Comparison of ENCODE assay signal across 10 cellular contexts in the genomic region with DNA sequence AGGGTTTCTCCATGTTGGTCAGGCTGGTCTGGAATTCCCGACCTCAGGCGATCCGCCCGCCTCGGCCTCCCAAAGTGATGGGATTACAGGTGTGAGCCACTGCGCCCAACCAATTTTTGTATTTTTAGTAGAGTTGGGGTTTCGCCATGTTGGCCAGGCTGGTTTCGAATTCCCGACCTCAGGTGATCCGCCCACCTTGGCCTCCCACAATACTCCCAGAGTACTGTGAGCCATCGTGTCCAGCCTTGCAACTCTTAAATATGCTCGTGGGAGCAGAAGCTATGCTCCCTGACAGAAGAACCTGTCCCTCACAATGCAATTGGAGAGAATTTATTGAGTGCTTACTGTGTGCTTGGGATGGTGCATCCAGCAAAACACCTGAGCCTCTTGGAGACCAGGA. TPM values are rescaled to one million over a fixed set of nuclear protein-coding genes. Genes with fewer than 3 reads are reported as not detected.
A peak's percentile ranks its signal among the peaks of the same experiment; 100 is the strongest.
DNase-seq lines count a peak whose midpoint lies in the region; ATAC-seq, FAIRE-seq and TF ChIP-seq lines count a peak whose summit lies in the region.
"Not testable (repeated sequence)": the region's sequence is repeated elsewhere in the genome, so short reads cannot be mapped to it uniquely, and the experiment has no call there.
"Had no signal": no experiment of that assay in that cellular context is flagged by ENCODE, and none has a peak within 500 bp of the region (broad histone marks: within the 10 kb centered on the region; RNA-seq: fewer than 3 reads in every experiment).

No MANE protein-coding gene starts in this region.

- H3K36me3 Mint-ChIP-seq in GM23338 (ENCODE audit: low read depth); nephron (ENCODE audit: low read depth); progenitor cell of endocrine pancreas (ENCODE audit: insufficient read depth): not testable (repeated sequence)

- H4K5ac ChIP-seq in H1 (ENCODE audit: insufficient read length, low read depth, low read length) = not testable (repeated sequence)

- H4K8ac ChIP-seq in H1 (ENCODE audit: extremely low read depth, insufficient read depth, low read length) = not testable (repeated sequence)

- not testable (repeated sequence) for H3K4me3 ChIP-seq in GM23338; HEK293 (ENCODE audit: low read depth, low read length); Panc1 (ENCODE audit: low read depth in 2 of 2, low read length in 2 of 2); H1 (ENCODE audit: extremely low read depth in 1 of 4, insufficient read depth in 2 of 4, low read depth in 3 of 4, low read length in 4 of 4); testis

- TF ChIP-seq POLR2A in H1 (IDR thresholded peaks at IDR 0.05; ENCODE audit: control extremely low read depth in 1 of 2, low read depth in 2 of 2, low read length in 2 of 2); testis (IDR thresholded peaks at IDR 0.05): not testable (repeated sequence)

- not testable (repeated sequence) for H4K91ac ChIP-seq in H1 (replicated peaks; ENCODE audit: insufficient read length, low read length)

- BruUV-seq in Panc1 (replicated peaks; lab: Mats Ljungman, UMichigan) = not testable (repeated sequence)

- intact Hi-C loops in Panc1 (cut with micrococcal nuclease; ENCODE audit: unreplicated experiment); testis (cut with DNase I; ENCODE audit: low total_unique reads): not testable (repeated sequence)

- H3K4me1 ChIP-seq in GM23338 (ENCODE audit: insufficient read depth) (peaks cover 21% of the 10 kb centered on the region), HEK293 (ENCODE audit: control insufficient read depth, insufficient read depth, low read length) (peaks cover 14% of the 10 kb centered on the region), Panc1 (ENCODE audit: control insufficient read depth, insufficient read depth, low read length) (peaks cover 55% of the 10 kb centered on the region), H1 (replicated peaks in 1 of 4; ENCODE audit: control insufficient read depth in 3 of 4, insufficient read depth in 4 of 4, low read length in 3 of 4) (peaks cover 15 to 28% (median 24%) of the 10 kb centered on the region in 4 experiments), testis (peaks cover 31% of the 10 kb centered on the region)

- peak overlapping the region; percentile 40; the same call in 1 of the 2 replicates for H2BK12ac ChIP-seq in H1 (ENCODE audit: low read depth, low read length)

- not testable (repeated sequence) for H4K20me1 ChIP-seq in GM23338 (replicated peaks; ENCODE audit: insufficient read depth); H1 (replicated peaks in 1 of 2; ENCODE audit: control insufficient read depth in 1 of 2, insufficient read depth in 2 of 2, low read length in 2 of 2)

- H3F3A ChIP-seq in GM23338 (replicated peaks; ENCODE audit: low read depth) = peaks cover 10% of the 10 kb centered on the region

- not testable (repeated sequence) for H3K79me2 ChIP-seq in GM23338 (replicated peaks; ENCODE audit: insufficient read depth); H1 (ENCODE audit: control insufficient read depth in 1 of 2, insufficient read depth in 2 of 2, low read length in 2 of 2)

- H3K27me3 Mint-ChIP-seq in GM23338 (ENCODE audit: insufficient read depth, low read depth, poor library complexity) = peaks cover 18% of the 10 kb centered on the region
- H3K27me3 Mint-ChIP-seq in nephron (ENCODE audit: low read depth); progenitor cell of endocrine pancreas: not testable (repeated sequence)

- H3K9me2 ChIP-seq in GM23338 (ENCODE audit: insufficient read depth) = not testable (repeated sequence)

- H3K4ac ChIP-seq in H1 (replicated peaks; ENCODE audit: insufficient read length, low read depth, low read length) = not testable (repeated sequence)

- H3K79me1 ChIP-seq in H1 (ENCODE audit: low read depth, low read length) = not testable (repeated sequence)

- DNase-seq in GM23338 (ENCODE audit: low spot score); Panc1 (ENCODE audit: low read depth, low spot score); H1 (ENCODE audit: low read depth in 1 of 2, low spot score in 2 of 2); progenitor cell of endocrine pancreas (ENCODE audit: low spot score, unreplicated experiment): not testable (repeated sequence)
- peak; percentile 17 for DNase-seq in activated CD8-positive, alpha-beta memory T cell treated with anti-CD3 and anti-CD28 coated beads for 24 hours
- DNase-seq in testis = peak; percentile 9

- not testable (repeated sequence) for H3K36me3 ChIP-seq in GM23338 (ENCODE audit: insufficient read depth); HEK293 (ENCODE audit: control insufficient read depth in 2 of 2, insufficient read depth in 1 of 2, low read length in 2 of 2); Panc1 (ENCODE audit: control insufficient read depth, insufficient read depth, low read length); H1 (ENCODE audit: control insufficient read depth in 2 of 4, insufficient read depth in 4 of 4, low read length in 3 of 4); testis (ENCODE audit: low read depth, missing control alignments)

- POLR2A ChIA-PET in HEK293 (lab: Yijun Ruan, JAX) (interaction anchor here (0.9 kb wide), 1 partner anchor 68 kb away, joined by 7 read pairs; no protein-coding TSS in a partner anchor), Panc1 (lab: Charles Lee) (interaction anchor here (0.6 kb wide), 1 partner anchor 73 kb away, joined by 4 read pairs; no protein-coding TSS in a partner anchor), H1 (lab: Charles Lee; ENCODE audit: partially characterized antibody) (interaction anchor here (0.6 to 8.5 kb wide), 5 partner anchors 10 to 76 kb away, joined by 3 to 261 read pairs (median 3); partner anchors contain the start of gene VCL)

- peak overlapping the region; percentile 60; the same call in 1 of the 2 replicates for H2BK5ac ChIP-seq in H1 (ENCODE audit: low read depth, low read length)

- in situ Hi-C loops in Panc1 (cut with HindIII; ENCODE audit: low pct_unique_long_range_greater_than_20kb, low sequenced_read_pairs) = loop anchor here (10.0 kb wide), 1 partner anchor 51 kb away; no protein-coding TSS in a partner anchor

- not testable (repeated sequence) for H3K4me2 ChIP-seq in GM23338; H1 (ENCODE audit: insufficient read depth in 1 of 2, low read depth in 2 of 2, low read length in 2 of 2)

- peak overlapping the region; percentile 75; the same call in 1 of the 2 replicates for H2BK15ac ChIP-seq in H1 (ENCODE audit: low read length)

- not testable (repeated sequence) for H3K9me3 Mint-ChIP-seq in GM23338; nephron; progenitor cell of endocrine pancreas (ENCODE audit: low read depth)

- peak overlapping the region; percentile 3 for H2BK120ac ChIP-seq in H1 (replicated peaks; ENCODE audit: low read depth, low read length)

- H3K56ac ChIP-seq in H1 (replicated peaks; ENCODE audit: insufficient read length, low read depth, low read length) = not testable (repeated sequence)

- TF ChIP-seq CTCF in GM23338 (conservative IDR thresholded peaks at IDR 0.05; ENCODE audit: low read depth in 2 of 2); HEK293 (tag by site-specific recombination; IDR thresholded peaks at IDR 0.05); Panc1 (IDR thresholded peaks at IDR 0.05); H1 (IDR thresholded peaks at IDR 0.05; ENCODE audit: control extremely low read depth in 1 of 3, insufficient read depth in 1 of 3, low read depth in 1 of 3, low read length in 3 of 3); nephron (IDR thresholded peaks at IDR 0.05; ENCODE audit: unreplicated experiment in 3 of 3); progenitor cell of endocrine pancreas (IDR thresholded peaks at IDR 0.05; ENCODE audit: unreplicated experiment); testis (IDR thresholded peaks at IDR 0.05): not testable (repeated sequence)

- not testable (repeated sequence) for FAIRE-seq in H1 (lab: Jason Lieb, UNC)

- H2AK5ac ChIP-seq in H1 (ENCODE audit: low read depth, low read length) = not testable (repeated sequence)

- H3K4me3 Mint-ChIP-seq in GM23338; nephron; progenitor cell of endocrine pancreas (ENCODE audit: low read depth): not testable (repeated sequence)

- not testable (repeated sequence) for H3K23me2 ChIP-seq in H1 (ENCODE audit: low read depth, low read length)

- not testable (repeated sequence) for H3K27ac ChIP-seq in GM23338 (ENCODE audit: low read depth); HEK293 (ENCODE audit: extremely low read depth, low read depth, low read length); H1 (ENCODE audit: low read depth, low read length); testis
- H3K27ac ChIP-seq in Panc1 (ENCODE audit: low read length) = peak overlapping the region; percentile 99

- H3K4me1 Mint-ChIP-seq in GM23338 = peaks cover 44% of the 10 kb centered on the region
- peaks cover 30% of the 10 kb centered on the region for H3K4me1 Mint-ChIP-seq in nephron
- not testable (repeated sequence) for H3K4me1 Mint-ChIP-seq in progenitor cell of endocrine pancreas (ENCODE audit: low read depth)

- not testable (repeated sequence) for H3K27me3 ChIP-seq in GM23338 (ENCODE audit: insufficient read depth); Panc1 (ENCODE audit: control insufficient read depth, insufficient read depth, low read length); H1 (replicated peaks in 1 of 4; ENCODE audit: control insufficient read depth in 3 of 4, extremely low read depth in 1 of 4, insufficient read depth in 3 of 4, low read length in 3 of 4); testis

- WGBS in H1 (ENCODE audit: extremely low coverage in 1 of 2, insufficient coverage in 1 of 2, insufficient read length in 1 of 2, insufficient replicate concordance in 2 of 2, low coverage in 1 of 2, low lambda C conversion rate in 2 of 2, missing lambda C conversion rate in 1 of 2), 2 experiments = 95% methylated on average over 12 of the region's 12 CpGs; no CpG with 5 or more reads in 1 of the 2 experiments
- 91 to 96% methylated on average over 12 of the region's 12 CpGs for WGBS in testis, 2 donors

- 0 out of 2 replicates have a peak overlapping the region, but pooled peaks have one; percentile 25 for H3K18ac ChIP-seq in H1 (ENCODE audit: extremely low read depth, low read length)

- not testable (repeated sequence) for ATAC-seq in GM23338, Panc1

- H3K23ac ChIP-seq in H1 (ENCODE audit: insufficient read length) = not testable (repeated sequence)

- not testable (repeated sequence) for H3K9me3 ChIP-seq in HEK293 (ENCODE audit: control insufficient read depth, insufficient read depth, low read depth, low read length); Panc1 (ENCODE audit: control insufficient read depth, insufficient read depth, low read depth, low read length); H1 (ENCODE audit: insufficient read depth in 2 of 2, low read depth in 1 of 2, low read length in 1 of 2); testis

- not testable (repeated sequence) for H3K9ac ChIP-seq in H1 (replicated peaks in 1 of 4; ENCODE audit: extremely low read depth in 1 of 4, low read depth in 3 of 4, low read length in 3 of 4)

- TF ChIP-seq RAD21 in H1 (IDR thresholded peaks at IDR 0.05 in 1 of 2, conservative IDR thresholded peaks at IDR 0.05 in 1 of 2; ENCODE audit: low read depth in 2 of 2, low read length in 2 of 2) = not testable (repeated sequence)

- CTCF ChIA-PET in HEK293 (lab: Yijun Ruan, JAX) (interaction anchor here (1.3 kb wide), 1 partner anchor 84 kb away, joined by 5 read pairs; no protein-coding TSS in a partner anchor), H1 (lab: Charles Lee; ENCODE audit: partially characterized antibody) (interaction anchor here (1.2 to 2.5 kb wide), 3 partner anchors 10 to 39 kb away, joined by 4 to 9 read pairs (median 5); no protein-coding TSS in a partner anchor)
- CTCF ChIA-PET in Panc1 (lab: Charles Lee) = not testable (repeated sequence)

- not testable (repeated sequence) for H2AFZ ChIP-seq in GM23338; H1 (ENCODE audit: low read length)

- peak overlapping the region; percentile 100 for H3K27ac Mint-ChIP-seq in GM23338
- H3K27ac Mint-ChIP-seq in nephron = peak overlapping the region in 2 of 3 experiments; percentile 72 to 76
- H3K27ac Mint-ChIP-seq in progenitor cell of endocrine pancreas = peak overlapping the region; percentile 34

- not testable (repeated sequence) for TF ChIP-seq EP300 in H1 (IDR thresholded peaks at IDR 0.05; ENCODE audit: borderline replicate concordance in 1 of 2, low read depth in 2 of 2, low read length in 2 of 2)

- H2BK20ac ChIP-seq in H1 (ENCODE audit: low read length) = not testable (repeated sequence)

- H3K14ac ChIP-seq in H1 (ENCODE audit: insufficient read length) = not testable (repeated sequence)

RNA-seq across cellular contexts. Expression of gene VCL, which starts 34.4 kb away (rescaled TPM):
- 234 and 254 TPM in 2 replicates for total RNA-seq in GM23338 (2014; rRNA removed; shearing (Covaris generic))
- polyA plus RNA-seq in GM23338 (2016; fragmentation: Nextera tagmentation; extraction: Ambion mirVana) = 58.0 and 60.7 TPM in 2 replicates
- total RNA-seq in Panc1 (2021; ENCODE audit: unreplicated experiment) = 495 TPM
- 227 TPM for polyA plus RNA-seq in Panc1 (2012; ENCODE audit: insufficient read length)
- 361 and 377 TPM in 2 replicates for total RNA-seq in H1 (2021; fragmentation: NEBNext Ultra II Directional; extraction: Animal tissue kit (Norgen Biotek cat#: 25700))
- 91.8 and 119 TPM in 2 replicates for polyA plus RNA-seq in H1 (2011; rRNA removed)
- polyA plus RNA-seq in H1 (2011; cell fraction: cytosol; rRNA removed) = 116 TPM
- 183 TPM for polyA plus RNA-seq in H1 (2011; cell fraction: nucleus; rRNA removed)
- polyA plus RNA-seq in H1 (2012, experiment 1 of 2) = 169 to 191 TPM (median 182 TPM) in 4 replicates
- 19.7 TPM for polyA plus RNA-seq in H1 (2012, experiment 2 of 2)
- 282 TPM for polyA plus RNA-seq in H1 (2013, experiment 1 of 2)
- polyA plus RNA-seq in H1 (2013, experiment 2 of 2) = 348 TPM
- polyA minus RNA-seq in H1 (2011; rRNA and poly(A)+ RNA removed) = 196 and 261 TPM in 2 replicates
- 193 TPM for polyA minus RNA-seq in H1 (2011; cell fraction: cytosol; rRNA and poly(A)+ RNA removed)
- polyA minus RNA-seq in H1 (2011; cell fraction: nucleus; rRNA and poly(A)+ RNA removed) = 317 TPM
- total RNA-seq in progenitor cell of endocrine pancreas = 107 and 116 TPM in 2 replicates
- 100 to 1,000 TPM; 267 to 272 TPM for total RNA-seq in testis
- 106 TPM for polyA plus RNA-seq in testis (ENCODE audit: insufficient read depth, low read depth, low replicate concordance)

RNA-seq across cellular contexts. Expression of gene PLAU, which starts 52.6 kb away (rescaled TPM):
- 13.3 and 14.5 TPM in 2 replicates for total RNA-seq in GM23338 (2014; rRNA removed; shearing (Covaris generic))
- 17.5 and 18.0 TPM in 2 replicates for polyA plus RNA-seq in GM23338 (2016; fragmentation: Nextera tagmentation; extraction: Ambion mirVana)
- total RNA-seq in Panc1 (2021; ENCODE audit: unreplicated experiment) = 305 TPM
- 162 TPM for polyA plus RNA-seq in Panc1 (2012; ENCODE audit: insufficient read length)
- 23.8 and 26.1 TPM in 2 replicates for total RNA-seq in H1 (2021; fragmentation: NEBNext Ultra II Directional; extraction: Animal tissue kit (Norgen Biotek cat#: 25700))
- 15.8 and 16.2 TPM in 2 replicates for polyA plus RNA-seq in H1 (2011; rRNA removed)
- 19.5 TPM for polyA plus RNA-seq in H1 (2011; cell fraction: cytosol; rRNA removed)
- 21.1 TPM for polyA plus RNA-seq in H1 (2011; cell fraction: nucleus; rRNA removed)
- polyA plus RNA-seq in H1 (2012, experiment 1 of 2) = 19.7 to 29.1 TPM (median 26.3 TPM) in 4 replicates
- polyA plus RNA-seq in H1 (2012, experiment 2 of 2) = 23.8 TPM
- 30.9 TPM for polyA plus RNA-seq in H1 (2013, experiment 1 of 2)
- polyA plus RNA-seq in H1 (2013, experiment 2 of 2) = 32.5 TPM
- polyA minus RNA-seq in H1 (2011; rRNA and poly(A)+ RNA removed) = 9.7 and 10.8 TPM in 2 replicates
- 6.0 TPM for polyA minus RNA-seq in H1 (2011; cell fraction: cytosol; rRNA and poly(A)+ RNA removed)
- polyA minus RNA-seq in H1 (2011; cell fraction: nucleus; rRNA and poly(A)+ RNA removed) = 4.4 TPM
- 0.38 and 0.93 TPM in 2 replicates for total RNA-seq in progenitor cell of endocrine pancreas
- 1 to 10 TPM in 1 of 2 donors, under 1 TPM in 1; 0.87 to 1.7 TPM for total RNA-seq in testis
- 13.6 TPM for polyA plus RNA-seq in testis (ENCODE audit: insufficient read depth, low read depth, low replicate concordance)
- total RNA-seq: B cell; CD4-positive, alpha-beta T cell had no signal

Comparison
In these comparisons a context has a peak if more than half of its experiments do, and no peak if none do; other contexts are left out.
1. H3K27ac Mint-ChIP-seq: peak in every context shown above with its lines; median percentile 100 in GM23338; 74 in nephron; 34 in progenitor cell of endocrine pancreas.
2. RNA of gene PLAU, which starts 52.6 kb away (total RNA-seq): 305 TPM in Panc1 (single experiment); 23.8 to 26.1 TPM in H1, 13.3 to 14.5 TPM in GM23338, 0.87 to 1.7 TPM in testis and 0.38 to 0.93 TPM in progenitor cell of endocrine pancreas; every median in the first group is over 10 times any median in the second.